In the genomic region with DNA sequence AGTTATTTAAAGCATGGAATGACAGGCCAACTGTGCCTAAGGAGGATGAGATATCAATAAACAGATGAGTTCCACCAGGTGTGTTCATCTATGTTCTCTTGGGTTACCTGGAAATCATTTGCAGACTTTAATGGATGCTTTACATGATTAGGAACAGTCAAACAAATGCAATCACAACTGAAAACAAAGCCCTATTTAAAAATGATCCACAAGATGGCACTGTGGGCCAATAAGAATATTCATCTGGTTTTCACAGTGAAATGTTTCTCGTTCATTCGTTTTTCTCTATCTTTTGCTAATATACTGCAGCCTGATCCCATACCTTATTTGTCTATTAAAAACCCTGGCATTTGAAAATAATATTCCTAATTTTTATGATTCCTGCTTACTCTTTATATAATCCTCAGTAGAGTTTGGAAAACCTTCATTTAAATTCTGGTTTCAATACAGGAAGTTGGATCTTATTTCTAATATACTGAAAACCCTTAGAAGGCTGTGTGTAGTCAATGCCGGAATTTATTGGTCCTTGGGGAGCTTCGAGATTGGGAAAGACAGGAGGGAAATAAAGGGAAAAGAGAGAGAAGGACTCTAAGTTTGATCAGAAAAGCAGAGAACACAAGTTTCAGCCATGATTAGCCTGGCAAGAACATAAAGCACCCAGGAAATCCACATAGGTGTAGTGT, we compare ENCODE assay signal across 8 cellular contexts.
DNase-seq lines count a peak whose midpoint lies in the region; ATAC-seq and TF ChIP-seq lines count a peak whose summit lies in the region.

No MANE protein-coding gene starts in this region.

- no peak overlapping the region for H3K4me3 ChIP-seq in fibroblast of pulmonary artery (replicated peaks; ENCODE audit: low read depth, low read length)

- TF ChIP-seq CTCF in fibroblast of pulmonary artery (IDR thresholded peaks at IDR 0.05; ENCODE audit: low read length, missing control alignments), result peak; percentile 62

- ATAC-seq in HG03175 (IDR thresholded peaks at IDR 0.05; ENCODE audit: unreplicated experiment) (peak; percentile 46), GM18520 (IDR thresholded peaks at IDR 0.05; ENCODE audit: unreplicated experiment) (no peak)

- peak; percentile 1 for DNase-seq in DMS79 treated with DMSO at 0.1 percent for 48 hours (lab: John Stamatoyannopoulos, UW)
- no peak for DNase-seq in DMS79 (lab: John Stamatoyannopoulos, UW)
- peak; percentile 38 for DNase-seq in SK-N-DZ (ENCODE audit: low spot score)
- peak; percentile 67 for DNase-seq in fibroblast of pulmonary artery (ENCODE audit: low read depth)
- DNase-seq in pons (ENCODE audit: low spot score), result peak; percentile 77
- no peak for DNase-seq in SHP77 treated with DMSO at 0.1 percent for 48 hours (lab: John Stamatoyannopoulos, UW)

Comparison
In these comparisons a context has a peak if more than half of its experiments do, and no peak if none do; other contexts are left out.
1. DNase-seq: peak in DMS79 treated with DMSO at 0.1 percent for 48 hours (single experiment), SK-N-DZ (single experiment), fibroblast of pulmonary artery (single experiment) and pons (single experiment); none in DMS79 (single experiment) and SHP77 treated with DMSO at 0.1 percent for 48 hours (single experiment).